In the genomic region with DNA sequence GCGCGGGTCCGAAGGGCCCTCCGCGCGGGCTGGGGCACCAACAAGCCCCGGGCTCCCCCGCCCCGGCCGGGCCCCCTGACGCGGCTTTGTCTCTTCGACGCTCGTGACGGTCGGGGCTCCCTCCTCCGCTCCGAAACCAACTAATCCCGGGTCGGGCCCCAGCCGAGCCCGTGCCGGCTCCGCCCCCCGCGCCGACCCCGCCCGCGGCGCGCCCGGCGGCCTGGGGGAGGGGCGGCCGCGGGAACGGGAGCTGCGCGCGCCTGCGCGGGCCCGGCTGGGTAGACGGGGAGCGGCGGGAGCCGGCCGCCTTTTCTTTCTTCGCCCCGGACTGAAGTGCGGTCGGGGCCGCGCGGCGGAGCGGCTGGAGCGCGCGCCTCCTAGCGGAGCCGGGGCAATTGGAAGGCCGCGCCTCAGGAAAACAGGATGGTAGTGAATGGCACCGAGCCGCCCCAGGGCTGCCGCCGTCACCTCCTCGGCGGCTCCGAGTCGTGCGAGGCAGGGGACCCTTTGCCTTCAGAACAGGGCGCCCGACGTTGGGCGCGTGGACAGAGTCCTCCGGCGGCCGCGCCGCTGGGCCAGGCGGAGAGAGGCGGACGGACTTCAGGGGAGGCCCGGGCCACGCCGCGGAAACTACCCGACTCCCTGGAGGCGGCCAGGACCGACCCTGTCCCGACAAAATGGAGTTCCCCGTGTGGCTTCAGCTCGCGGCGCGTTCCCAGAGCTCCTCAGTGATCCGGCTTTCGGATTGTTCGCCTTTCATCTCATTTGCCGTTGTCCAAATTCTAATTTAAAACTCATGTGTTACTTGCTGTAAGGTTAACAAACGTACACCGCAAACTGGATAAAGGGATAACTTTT, we compare ENCODE assay signal across 8 cellular contexts. TPM values are rescaled to one million over a fixed set of nuclear protein-coding genes. Genes with fewer than 3 reads are reported as not detected.
A peak's percentile ranks its signal among the peaks of the same experiment; 100 is the strongest.
DNase-seq lines count a peak whose midpoint lies in the region; ATAC-seq and TF ChIP-seq lines count a peak whose summit lies in the region.

A gene with protein sequence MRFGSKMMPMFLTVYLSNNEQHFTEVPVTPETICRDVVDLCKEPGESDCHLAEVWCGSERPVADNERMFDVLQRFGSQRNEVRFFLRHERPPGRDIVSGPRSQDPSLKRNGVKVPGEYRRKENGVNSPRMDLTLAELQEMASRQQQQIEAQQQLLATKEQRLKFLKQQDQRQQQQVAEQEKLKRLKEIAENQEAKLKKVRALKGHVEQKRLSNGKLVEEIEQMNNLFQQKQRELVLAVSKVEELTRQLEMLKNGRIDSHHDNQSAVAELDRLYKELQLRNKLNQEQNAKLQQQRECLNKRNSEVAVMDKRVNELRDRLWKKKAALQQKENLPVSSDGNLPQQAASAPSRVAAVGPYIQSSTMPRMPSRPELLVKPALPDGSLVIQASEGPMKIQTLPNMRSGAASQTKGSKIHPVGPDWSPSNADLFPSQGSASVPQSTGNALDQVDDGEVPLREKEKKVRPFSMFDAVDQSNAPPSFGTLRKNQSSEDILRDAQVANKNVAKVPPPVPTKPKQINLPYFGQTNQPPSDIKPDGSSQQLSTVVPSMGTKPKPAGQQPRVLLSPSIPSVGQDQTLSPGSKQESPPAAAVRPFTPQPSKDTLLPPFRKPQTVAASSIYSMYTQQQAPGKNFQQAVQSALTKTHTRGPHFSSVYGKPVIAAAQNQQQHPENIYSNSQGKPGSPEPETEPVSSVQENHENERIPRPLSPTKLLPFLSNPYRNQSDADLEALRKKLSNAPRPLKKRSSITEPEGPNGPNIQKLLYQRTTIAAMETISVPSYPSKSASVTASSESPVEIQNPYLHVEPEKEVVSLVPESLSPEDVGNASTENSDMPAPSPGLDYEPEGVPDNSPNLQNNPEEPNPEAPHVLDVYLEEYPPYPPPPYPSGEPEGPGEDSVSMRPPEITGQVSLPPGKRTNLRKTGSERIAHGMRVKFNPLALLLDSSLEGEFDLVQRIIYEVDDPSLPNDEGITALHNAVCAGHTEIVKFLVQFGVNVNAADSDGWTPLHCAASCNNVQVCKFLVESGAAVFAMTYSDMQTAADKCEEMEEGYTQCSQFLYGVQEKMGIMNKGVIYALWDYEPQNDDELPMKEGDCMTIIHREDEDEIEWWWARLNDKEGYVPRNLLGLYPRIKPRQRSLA (minus strand): TSS at position 138 of the 858 bp plus-strand sequence. CDS start 267 bp downstream, outside the sequence.

- H3K4me3 Mint-ChIP-seq in stimulated activated effector memory CD8-positive, alpha-beta T cell treated with anti-CD3 and anti-CD28 coated beads, Interleukin-12 subunit alpha, Interleukin-12 subunit beta, amount 100 ng/mL, for 72 hours = peak within 1 kb of the TSS; percentile 91

- peak within 1 kb of the TSS; percentile 87 for H3K4me2 ChIP-seq in DND-41 (ENCODE audit: insufficient read depth, low read length)

- H3K79me2 ChIP-seq in DND-41 (ENCODE audit: insufficient read depth, low read length) = peaks cover 46% of the 10 kb centered on the region

- peak; percentile 59 for TF ChIP-seq CTCF in DND-41 (IDR thresholded peaks at IDR 0.05; ENCODE audit: borderline replicate concordance, extremely low read depth, low read length, poor library complexity, severe bottlenecking)
- TF ChIP-seq CTCF in Peyer's patch (IDR thresholded peaks at IDR 0.05) = peak; percentile 41 to 85 (median 74)
- TF ChIP-seq CTCF in esophagus muscularis mucosa (IDR thresholded peaks at IDR 0.05) = peak; percentile 73 to 77 (median 75)

- no peaks in the 10 kb centered on the region; the same call in 1 of the 2 replicates for H3K36me3 ChIP-seq in DND-41 (ENCODE audit: insufficient read depth, low read length)
- no peaks in the 10 kb centered on the region for H3K36me3 ChIP-seq in Peyer's patch
- H3K36me3 ChIP-seq in esophagus muscularis mucosa = no peaks in the 10 kb centered on the region

- peak within 1 kb of the TSS; percentile 77 to 81 for H3K4me3 ChIP-seq in DND-41 (ENCODE audit: low read depth in 1 of 2, low read length in 2 of 2)
- H3K4me3 ChIP-seq in Peyer's patch = peak within 1 kb of the TSS; percentile 92 to 100 (median 96)
- peak within 1 kb of the TSS; percentile 88 to 98 (median 96) for H3K4me3 ChIP-seq in esophagus muscularis mucosa

- ATAC-seq in DND-41 (ENCODE audit: insufficient read depth, low read depth) (peak; percentile 74), GM21619 (IDR thresholded peaks at IDR 0.05; ENCODE audit: unreplicated experiment) (peak; percentile 63)
- peak; percentile 83 for ATAC-seq in stimulated activated effector memory CD8-positive, alpha-beta T cell treated with anti-CD3 and anti-CD28 coated beads, Interleukin-12 subunit alpha, Interleukin-12 subunit beta, amount 100 ng/mL, for 72 hours

- TF ChIP-seq POLR2A in Peyer's patch (IDR thresholded peaks at IDR 0.05) = peak; percentile 72 to 77
- TF ChIP-seq POLR2A in esophagus muscularis mucosa (IDR thresholded peaks at IDR 0.05; ENCODE audit: low read depth) = peak; percentile 78

- WGBS in esophagus muscularis mucosa = under 1% methylated on average over 18 of the region's 107 CpGs

- no peaks in the 10 kb centered on the region for H3K9me3 ChIP-seq in DND-41 (ENCODE audit: insufficient read depth, low read length, severe bottlenecking)
- no peaks in the 10 kb centered on the region for H3K9me3 ChIP-seq in Peyer's patch
- no peaks in the 10 kb centered on the region for H3K9me3 ChIP-seq in esophagus muscularis mucosa

- peaks cover 34% of the 10 kb centered on the region for H3K4me1 Mint-ChIP-seq in stimulated activated effector memory CD8-positive, alpha-beta T cell treated with anti-CD3 and anti-CD28 coated beads, Interleukin-12 subunit alpha, Interleukin-12 subunit beta, amount 100 ng/mL, for 72 hours

- intact Hi-C loops in esophagus muscularis mucosa (cut with DNase I) = loop anchor here (5.0 to 10.0 kb wide), 2 partner anchors 34 to 71 kb away; no protein-coding TSS in a partner anchor

- peaks cover 17% of the 10 kb centered on the region for H3K36me3 Mint-ChIP-seq in stimulated activated effector memory CD8-positive, alpha-beta T cell treated with anti-CD3 and anti-CD28 coated beads, Interleukin-12 subunit alpha, Interleukin-12 subunit beta, amount 100 ng/mL, for 72 hours

- peak; percentile 33; the same call in 1 of the 2 replicates for TF ChIP-seq RAD21 in Ishikawa (IDR thresholded peaks at IDR 0.05; ENCODE audit: low read depth)

- peak within 1 kb of the TSS; percentile 98 for H3K27ac Mint-ChIP-seq in stimulated activated effector memory CD8-positive, alpha-beta T cell treated with anti-CD3 and anti-CD28 coated beads, Interleukin-12 subunit alpha, Interleukin-12 subunit beta, amount 100 ng/mL, for 72 hours

- peaks cover 5% of the 10 kb centered on the region for H3K27me3 ChIP-seq in DND-41 (ENCODE audit: insufficient read depth, low read length, poor library complexity)
- no peaks in the 10 kb centered on the region for H3K27me3 ChIP-seq in Peyer's patch
- H3K27me3 ChIP-seq in esophagus muscularis mucosa = no peaks in the 10 kb centered on the region

- H4K20me1 ChIP-seq in DND-41 (ENCODE audit: insufficient read depth, low read length) = peaks cover 4% of the 10 kb centered on the region; the same call in 1 of the 2 replicates

- no peaks in the 10 kb centered on the region for H3K9me3 Mint-ChIP-seq in stimulated activated effector memory CD8-positive, alpha-beta T cell treated with anti-CD3 and anti-CD28 coated beads, Interleukin-12 subunit alpha, Interleukin-12 subunit beta, amount 100 ng/mL, for 72 hours

- H2AFZ ChIP-seq in DND-41 (ENCODE audit: low read depth, low read length) = peak within 1 kb of the TSS; percentile 80

- peaks cover 35% of the 10 kb centered on the region for H3K4me1 ChIP-seq in DND-41 (ENCODE audit: insufficient read depth, low read length)
- H3K4me1 ChIP-seq in Peyer's patch = peaks cover 0 to 30% (median 4%) of the 10 kb centered on the region in 4 donors
- H3K4me1 ChIP-seq in esophagus muscularis mucosa = peaks cover 35 to 51% (median 43%) of the 10 kb centered on the region in 4 donors

- TF ChIP-seq EP300 in Ishikawa (IDR thresholded peaks at IDR 0.05; ENCODE audit: borderline replicate concordance) = no peak
- no peak for TF ChIP-seq EP300 in esophagus muscularis mucosa (IDR thresholded peaks at IDR 0.05)

- peak within 1 kb of the TSS; percentile 99 for H3K9ac ChIP-seq in DND-41 (ENCODE audit: low read depth, low read length)

- peak; percentile 85 for DNase-seq in DND-41
- DNase-seq in Peyer's patch = peak; percentile 83 to 94 (median 93)
- DNase-seq in activated T-cell treated with anti-CD3 and anti-CD28 coated beads, Interleukin-2, amount 50 U/mL, for 48 hours = peak; percentile 84 to 90
- DNase-seq in esophagus muscularis mucosa (ENCODE audit: extremely low spot score) = peak; percentile 94
- DNase-seq in myocyte (ENCODE audit: low read depth) = peak; percentile 89
- DNase-seq in stimulated activated effector memory CD8-positive, alpha-beta T cell treated with anti-CD3 and anti-CD28 coated beads, Interleukin-12 subunit alpha, Interleukin-12 subunit beta, amount 100 ng/mL, for 72 hours (ENCODE audit: low spot score in 2 of 2) = peak; percentile 83 to 89

- H3K27ac ChIP-seq in DND-41 (ENCODE audit: low read length) = peak within 1 kb of the TSS; percentile 94
- H3K27ac ChIP-seq in Peyer's patch = peak within 1 kb of the TSS; percentile 97 to 99 (median 98)
- H3K27ac ChIP-seq in esophagus muscularis mucosa (replicated peaks in 1 of 4) = peak within 1 kb of the TSS; percentile 96 to 100 (median 98)

TF ChIP-seq in Ishikawa, 13 proteins besides CTCF, POLR2A, EP300 and RAD21:
- TF ChIP-seq ZBTB7A (IDR thresholded peaks at IDR 0.05; ENCODE audit: low read depth) = no peak
- peak; percentile 84 for TF ChIP-seq TAF1 (IDR thresholded peaks at IDR 0.05; ENCODE audit: low read depth)
- peak; percentile 65; the same call in 1 of the 2 replicates for TF ChIP-seq YY1 (IDR thresholded peaks at IDR 0.05; ENCODE audit: low read depth)
- no peak for TF ChIP-seq CREB1 (IDR thresholded peaks at IDR 0.05; ENCODE audit: low read depth)
- TF ChIP-seq FOXM1 (IDR thresholded peaks at IDR 0.05; ENCODE audit: borderline replicate concordance, low read depth) = no peak

RNA-seq across cellular contexts. Expression of the gene that starts here (rescaled TPM):
- total RNA-seq in Peyer's patch (100 to 1,000 TPM in 1 of 4 donors, 10 to 100 TPM in 3; 31.7 to 196 (median 58.2) TPM), esophagus muscularis mucosa (100 to 1,000 TPM in 1 of 4 donors, 10 to 100 TPM in 3; 26.6 to 106 (median 43.8) TPM), myocyte (44.4 and 54.3 TPM in 2 replicates)
- 13.6 TPM for polyA plus RNA-seq in myocyte (2012)

Comparison
In these comparisons a context has a peak if more than half of its experiments do, and no peak if none do; other contexts are left out.
1. Peak in every context shown above with its lines: DNase-seq, ATAC-seq, H3K4me3 ChIP-seq and H3K27ac ChIP-seq.